ENCODE assay signal across 11 cellular contexts in the genomic region with DNA sequence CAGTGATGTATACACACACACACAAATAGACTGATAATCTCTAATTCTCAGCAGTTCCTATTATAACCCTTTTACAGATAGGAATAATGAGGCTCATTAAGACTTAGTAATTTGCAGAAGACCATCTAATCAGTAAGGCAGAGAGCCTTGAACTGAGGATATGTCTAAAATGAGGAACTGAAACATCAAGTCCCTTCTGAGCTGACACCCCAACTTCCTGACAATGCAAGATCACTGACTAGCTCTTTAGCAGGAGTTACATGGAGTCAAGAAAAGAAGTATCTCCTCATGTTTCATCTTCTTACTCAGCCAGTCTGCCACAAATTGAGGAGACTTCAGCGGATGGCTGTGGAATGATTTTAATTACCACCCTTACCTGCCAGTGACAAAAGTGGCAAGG.
DNase-seq lines count a peak whose midpoint lies in the region; ATAC-seq, FAIRE-seq and TF ChIP-seq lines count a peak whose summit lies in the region.
"Had no signal": no experiment of that assay in that cellular context is flagged by ENCODE, and none has a peak within 500 bp of the region (broad histone marks: within the 10 kb centered on the region; RNA-seq: fewer than 3 reads in every experiment).

No MANE protein-coding gene starts in this region.

- H3K4me3 ChIP-seq in GM12864 (ENCODE audit: low read depth, low read length), result no peak overlapping the region
- H3K4me3 ChIP-seq in pancreas, result no peak overlapping the region
- no peak overlapping the region for H3K4me3 ChIP-seq in ovary
- H3K4me3 ChIP-seq: left lung had no signal

- WGBS in pancreas, 2 donors, result 89 to 96% methylated on average over 1 of the region's 1 CpG
- 88 to 95% (median 89%) methylated on average over 1 of the region's 1 CpG for WGBS in ovary, 3 donors

- H3K36me3 ChIP-seq in pancreas, result no peaks in the 10 kb centered on the region
- H3K36me3 ChIP-seq in ovary, result no peaks in the 10 kb centered on the region
- H3K36me3 ChIP-seq: left lung had no signal

- intact Hi-C loops in pancreas (cut with DNase I), result no loop called here
- intact Hi-C loops in ovary (cut with DNase I), result no loop called here

- TF ChIP-seq EP300 in ovary (IDR thresholded peaks at IDR 0.05), result no peak

- TF ChIP-seq POLR2A in ovary (IDR thresholded peaks at IDR 0.05), result no peak

- no peaks in the 10 kb centered on the region for H3K4me1 ChIP-seq in pancreas
- no peaks in the 10 kb centered on the region for H3K4me1 ChIP-seq in ovary (ENCODE audit: insufficient read depth)
- H3K4me1 ChIP-seq: left lung had no signal

- FAIRE-seq in pancreas (lab: Jason Lieb, UNC), result no peak
- FAIRE-seq: astrocyte had no signal

- TF ChIP-seq CTCF in GM12864 (IDR thresholded peaks at IDR 0.05; ENCODE audit: low read depth, low read length, missing control alignments) (no peak), pancreas (IDR thresholded peaks at IDR 0.05) (no peak), ovary (IDR thresholded peaks at IDR 0.05) (no peak)

- ATAC-seq in GM19463 (IDR thresholded peaks at IDR 0.05; ENCODE audit: unreplicated experiment), result peak; percentile 84
- peak; percentile 96 for ATAC-seq in HG03060 (IDR thresholded peaks at IDR 0.05; ENCODE audit: low read depth, unreplicated experiment)
- no peak for ATAC-seq in pancreas
- ATAC-seq: left lung had no signal

- no peaks in the 10 kb centered on the region for H3K27me3 ChIP-seq in pancreas
- H3K27me3 ChIP-seq in ovary, result no peaks in the 10 kb centered on the region
- H3K27me3 ChIP-seq: left lung had no signal

- H3K27ac ChIP-seq in pancreas, result no peak overlapping the region
- H3K27ac ChIP-seq in ovary, result no peak overlapping the region
- H3K27ac ChIP-seq: left lung had no signal

- DNase-seq in GM12864 (ENCODE audit: low read depth), result peak; percentile 25
- peak; percentile 41 to 84 for DNase-seq in NOMO-1 (lab: John Stamatoyannopoulos, UW; ENCODE audit: unreplicated experiment in 2 of 2)
- no peak for DNase-seq in pancreas
- no peak for DNase-seq in NCI-H82 treated with DMSO at 0.1 percent for 48 hours (lab: John Stamatoyannopoulos, UW; ENCODE audit: unreplicated experiment)
- DNase-seq in ovary, result no peak
- no peak for DNase-seq in NCI-H1930 (lab: John Stamatoyannopoulos, UW)
- DNase-seq: activated CD4-positive, alpha-beta T cell treated with anti-CD3 and anti-CD28 coated beads, Interleukin-2, amount 50 U/mL, for 48 hours; left lung had no signal

- H3K9me3 ChIP-seq in pancreas, result no peaks in the 10 kb centered on the region
- no peaks in the 10 kb centered on the region for H3K9me3 ChIP-seq in ovary
- H3K9me3 ChIP-seq: left lung had no signal

Comparison
In these comparisons a context has a peak if more than half of its experiments do, and no peak if none do; other contexts are left out.
1. DNase-seq: peak in GM12864 (single experiment) and NOMO-1 (2 of 2); none in pancreas (0 of 6), NCI-H82 treated with DMSO at 0.1 percent for 48 hours (single experiment), ovary (0 of 5) and NCI-H1930 (0 of 2).
2. ATAC-seq: peak in GM19463 (single experiment) and HG03060 (single experiment); none in pancreas (0 of 4).